13 cellular contexts compared by ENCODE assay signal in genomic region chr12:23350808-23351207, GRCh38.
DNase-seq lines count a peak whose midpoint lies in the region; ATAC-seq lines count a peak whose summit lies in the region.
"Had no signal": no experiment of that assay in that cellular context is flagged by ENCODE, and none has a peak within 500 bp of the region (broad histone marks: within the 10 kb centered on the region; RNA-seq: fewer than 3 reads in every experiment).

No MANE protein-coding gene starts in this region.

- no peaks in the 10 kb centered on the region for H3K36me3 Mint-ChIP-seq in stimulated activated naive B cell treated with anti-CD40 and anti-IgM and Interleukin-4, amounts not matched to agents 10 μg/mL and 1 μg/mL and 100 μg/mL, for 72 hours

- peaks cover 2 to 4% of the 10 kb centered on the region in 2 donors for H3K9me3 Mint-ChIP-seq in stimulated activated naive B cell treated with anti-CD40 and anti-IgM and Interleukin-4, amounts not matched to agents 10 μg/mL and 1 μg/mL and 100 μg/mL, for 72 hours
- H3K9me3 Mint-ChIP-seq: activated B cell treated with CpG ODN at 0.5 μM for 24 hours had no signal

- no peak overlapping the region for H3K27ac Mint-ChIP-seq in stimulated activated naive B cell treated with anti-CD40 and anti-IgM and Interleukin-4, amounts not matched to agents 10 μg/mL and 1 μg/mL and 100 μg/mL, for 72 hours
- H3K27ac Mint-ChIP-seq: activated B cell treated with CpG ODN at 0.5 μM for 24 hours had no signal

- H3K4me1 Mint-ChIP-seq in stimulated activated naive B cell treated with anti-CD40 and anti-IgM and Interleukin-4, amounts not matched to agents 10 μg/mL and 1 μg/mL and 100 μg/mL, for 72 hours = no peaks in the 10 kb centered on the region
- H3K4me1 Mint-ChIP-seq: activated B cell treated with CpG ODN at 0.5 μM for 24 hours had no signal

- no peak overlapping the region for H3K4me3 Mint-ChIP-seq in stimulated activated naive B cell treated with anti-CD40 and anti-IgM and Interleukin-4, amounts not matched to agents 10 μg/mL and 1 μg/mL and 100 μg/mL, for 72 hours
- H3K4me3 Mint-ChIP-seq: activated B cell treated with CpG ODN at 0.5 μM for 24 hours had no signal

- DNase-seq in NOMO-1 treated with DMSO at 0.1 percent for 48 hours (lab: John Stamatoyannopoulos, UW; ENCODE audit: unreplicated experiment) = peak; percentile 57
- DNase-seq in NOMO-1 treated with dmso at 0.1 percent for 144 hours (lab: John Stamatoyannopoulos, UW; ENCODE audit: unreplicated experiment) = no peak
- DNase-seq in stimulated activated naive B cell treated with anti-CD40 and anti-IgM and Interleukin-4, amounts not matched to agents 10 μg/mL and 1 μg/mL and 100 μg/mL, for 72 hours = no peak
- DNase-seq in superior temporal gyrus (ENCODE audit: extremely low spot score) = no peak
- DNase-seq in NCI-H2029 treated with DMSO at 0.1 percent for 48 hours (lab: John Stamatoyannopoulos, UW) = no peak
- no peak for DNase-seq in effector CD4-positive, alpha-beta T cell
- DNase-seq: 8988T, activated B cell treated with CpG ODN at 0.5 μM for 24 hours, COR-L47, NCI-H1436, SK-N-SH had no signal

- no peaks in the 10 kb centered on the region for H3K27me3 Mint-ChIP-seq in stimulated activated naive B cell treated with anti-CD40 and anti-IgM and Interleukin-4, amounts not matched to agents 10 μg/mL and 1 μg/mL and 100 μg/mL, for 72 hours
- H3K27me3 Mint-ChIP-seq: activated B cell treated with CpG ODN at 0.5 μM for 24 hours had no signal

- ATAC-seq in HG02571 (IDR thresholded peaks at IDR 0.05; ENCODE audit: unreplicated experiment) = peak; percentile 82
- ATAC-seq in HG03175 (IDR thresholded peaks at IDR 0.05; ENCODE audit: unreplicated experiment) = peak; percentile 96
- peak; percentile 68 to 80 for ATAC-seq in stimulated activated naive B cell treated with anti-CD40 and anti-IgM and Interleukin-4, amounts not matched to agents 10 μg/mL and 1 μg/mL and 100 μg/mL, for 72 hours (replicated peaks)
